8 cellular contexts compared by ENCODE assay signal in genomic region chr15:45521596-45522167, GRCh38. TPM values are rescaled to one million over a fixed set of nuclear protein-coding genes. Genes with fewer than 3 reads are reported as not detected.
DNase-seq lines count a peak whose midpoint lies in the region; ATAC-seq and TF ChIP-seq lines count a peak whose summit lies in the region.

No MANE protein-coding gene starts in this region.

- 12% methylated on average over 15 of the region's 15 CpGs for WGBS in psoas muscle, 3 donors

- H3K9me3 Mint-ChIP-seq in activated CD4-positive, alpha-beta T cell treated with anti-CD3 and anti-CD28 coated beads for 36 hours (ENCODE audit: low read depth) = no peaks in the 10 kb centered on the region
- no peaks in the 10 kb centered on the region for H3K9me3 Mint-ChIP-seq in WTC11

- TF ChIP-seq CTCF in WTC11 (IDR thresholded peaks at IDR 0.05) = no peak
- no peak for TF ChIP-seq CTCF in psoas muscle (IDR thresholded peaks at IDR 0.05)

- H3K27me3 ChIP-seq in psoas muscle (ENCODE audit: insufficient read depth in 3 of 3, low read length in 2 of 3) = no peaks in the 10 kb centered on the region

- no peaks in the 10 kb centered on the region for H3K36me3 ChIP-seq in psoas muscle (ENCODE audit: insufficient read depth in 1 of 2, low read depth in 1 of 2)

- peaks cover 17% of the 10 kb centered on the region for H3K4me1 Mint-ChIP-seq in activated CD4-positive, alpha-beta T cell treated with anti-CD3 and anti-CD28 coated beads for 36 hours
- H3K4me1 Mint-ChIP-seq in WTC11 = peaks cover 9% of the 10 kb centered on the region

- no peaks in the 10 kb centered on the region for H3K36me3 Mint-ChIP-seq in activated CD4-positive, alpha-beta T cell treated with anti-CD3 and anti-CD28 coated beads for 36 hours (ENCODE audit: low read depth)
- no peaks in the 10 kb centered on the region for H3K36me3 Mint-ChIP-seq in WTC11

- H3K4me3 ChIP-seq in psoas muscle = peak overlapping the region; percentile 94

- H3K4me1 ChIP-seq in psoas muscle = peaks cover 14% of the 10 kb centered on the region

- peak; percentile 7 for ATAC-seq in activated CD4-positive, alpha-beta T cell treated with anti-CD3 and anti-CD28 coated beads for 36 hours
- ATAC-seq in HG03442 (IDR thresholded peaks at IDR 0.05; ENCODE audit: unreplicated experiment) (peak; percentile 7), WTC11 (no peak), psoas muscle (peak; percentile 5 to 39 (median 10)), HG03469 (IDR thresholded peaks at IDR 0.05; ENCODE audit: unreplicated experiment) (no peak)

- H3K9me3 ChIP-seq in psoas muscle = no peaks in the 10 kb centered on the region

- intact Hi-C loops in activated CD4-positive, alpha-beta T cell treated with anti-CD3 and anti-CD28 coated beads for 36 hours (cut with DNase I, micrococcal nuclease) = loop anchor here (1.0 to 2.0 kb wide), 4 partner anchors 63 to 323 kb away; partner anchors contain the start of gene BLOC1S6 (in 2 of the 2)
- intact Hi-C loops in psoas muscle (cut with DNase I) = loop anchor here (1.0 to 10.0 kb wide), 4 partner anchors 66 to 93 kb away; partner anchors contain the start of gene BLOC1S6 (in 2 of the 2)

- CTCF ChIA-PET in activated CD4-positive, alpha-beta T cell treated with anti-CD3 and anti-CD28 coated beads for 36 hours (lab: Charles Lee) = interaction anchor here (0.7 to 1.3 kb wide), 5 partner anchors 9 to 63 kb away, joined by 3 to 4 read pairs (median 3); no protein-coding TSS in a partner anchor
- CTCF ChIA-PET in WTC11 (lab: Charles Lee) = interaction anchor here (1.1 kb wide), 1 partner anchor 52 kb away, joined by 9 read pairs; no protein-coding TSS in a partner anchor

- H3K27me3 Mint-ChIP-seq in activated CD4-positive, alpha-beta T cell treated with anti-CD3 and anti-CD28 coated beads for 36 hours = peaks cover 2% of the 10 kb centered on the region
- peaks cover 95% of the 10 kb centered on the region for H3K27me3 Mint-ChIP-seq in WTC11 (ENCODE audit: low read depth)

- peak overlapping the region; percentile 80 for H3K27ac ChIP-seq in psoas muscle

- peak overlapping the region; percentile 89 for H3K4me3 Mint-ChIP-seq in activated CD4-positive, alpha-beta T cell treated with anti-CD3 and anti-CD28 coated beads for 36 hours
- peak overlapping the region; percentile 66 for H3K4me3 Mint-ChIP-seq in WTC11

- POLR2A ChIA-PET in activated CD4-positive, alpha-beta T cell treated with anti-CD3 and anti-CD28 coated beads for 36 hours (lab: Charles Lee) = no interaction called here
- POLR2A ChIA-PET in WTC11 (lab: Charles Lee) = no interaction called here

- no peak for DNase-seq in activated CD4-positive, alpha-beta T cell treated with anti-CD3 and anti-CD28 coated beads for 36 hours
- no peak for DNase-seq in activated CD4-positive, alpha-beta T cell treated with anti-CD3 and anti-CD28 coated beads, Interleukin-2, amount 50 U/mL, for 4 hours
- DNase-seq in WTC11 (ENCODE audit: low spot score) = no peak
- peak; percentile 50 for DNase-seq in germinal center (ENCODE audit: low spot score)
- no peak for DNase-seq in psoas muscle
- no peak for DNase-seq in NCI-H524 (lab: John Stamatoyannopoulos, UW)

- H3K27ac Mint-ChIP-seq in activated CD4-positive, alpha-beta T cell treated with anti-CD3 and anti-CD28 coated beads for 36 hours = peak overlapping the region; percentile 67
- H3K27ac Mint-ChIP-seq in WTC11 = no peak overlapping the region

TF ChIP-seq in WTC11, 78 proteins besides CTCF, POLR2A, EP300 and RAD21:
- 0 out of 2 replicates have a peak, but pooled peaks have one; percentile 27 for TF ChIP-seq GABPB1 (CRISPR knock-in tag; IDR thresholded peaks at IDR 0.05)
- no peak for TF ChIP-seq CREM (CRISPR knock-in tag; IDR thresholded peaks at IDR 0.05)
TF ChIP-seq in WTC11: peak in this region for 1.

RNA-seq across cellular contexts. Expression of gene SLC30A4, which starts 0.9 kb away (rescaled TPM):
- 1 to 10 TPM; 1.6 to 1.9 TPM for total RNA-seq in activated CD4-positive, alpha-beta T cell treated with anti-CD3 and anti-CD28 coated beads for 36 hours
- total RNA-seq in WTC11 (2021) (0.04 to 0.05 TPM in 2 of 3 replicates, not detected in the other), psoas muscle (1 to 10 TPM; 1.9 to 2.2 (median 2.1) TPM)
- 1 to 10 TPM in 1 of 3 donors, under 1 TPM in 2; 0.59 to 1.6 (median 0.95) TPM for polyA plus RNA-seq in psoas muscle

Comparison
In these comparisons a context has a peak if more than half of its experiments do, and no peak if none do; other contexts are left out.
1. ATAC-seq: peak in activated CD4-positive, alpha-beta T cell treated with anti-CD3 and anti-CD28 coated beads for 36 hours (single experiment), HG03442 (single experiment) and psoas muscle (4 of 4); none in WTC11 (single experiment) and HG03469 (single experiment).